Comparison of ENCODE assay signal across 24 cellular contexts in the genomic region with DNA sequence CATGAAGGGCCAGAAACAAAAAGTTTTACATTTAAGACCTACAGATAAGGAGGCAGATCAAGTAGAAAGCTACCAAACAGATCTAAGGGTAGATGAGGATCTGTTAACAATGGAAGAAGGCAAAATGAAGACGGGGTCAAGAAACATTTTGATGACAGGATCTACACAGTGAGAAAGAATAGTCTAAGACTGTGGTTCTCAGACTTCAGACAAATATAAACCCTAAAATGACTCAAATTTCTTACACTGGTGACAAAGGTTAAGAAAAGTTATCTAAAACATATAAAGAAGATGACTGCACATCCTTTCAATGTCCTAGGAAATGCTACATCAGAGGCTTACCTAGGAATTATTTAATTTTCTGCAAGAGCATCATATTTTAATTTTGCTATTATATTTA.
"Had no signal": no experiment of that assay in that cellular context is flagged by ENCODE, and none has a peak within 500 bp of the region (broad histone marks: within the 10 kb centered on the region; RNA-seq: fewer than 3 reads in every experiment).

No MANE protein-coding gene starts in this region.

- H3K27me3 Mint-ChIP-seq: activated CD8-positive, alpha-beta T cell treated with anti-CD3 and anti-CD28 coated beads for 36 hours; activated naive CD4-positive, alpha-beta T cell treated with anti-CD3 and anti-CD28 coated beads, Interleukin-2, amount 10 ng/mL, durations not matched to agents 7 days and 5 days; activated naive CD8-positive, alpha-beta T cell treated with anti-CD3 and anti-CD28 coated beads, Interleukin-2, amount 10 ng/mL, durations not matched to agents 7 days and 5 days had no signal

- ATAC-seq: activated CD8-positive, alpha-beta T cell treated with anti-CD3 and anti-CD28 coated beads for 36 hours; Panc1; Right ventricle myocardium inferior had no signal

- DNase-seq: activated CD8-positive, alpha-beta memory T cell treated with anti-CD3 and anti-CD28 coated beads, Interleukin-2, amount 50 U/mL, for 4 hours; activated CD8-positive, alpha-beta T cell treated with anti-CD3 and anti-CD28 coated beads for 36 hours; activated gamma-delta T cell treated with Interleukin-2 at 50 U/mL for 16 hours; activated naive CD4-positive, alpha-beta T cell treated with anti-CD3 and anti-CD28 coated beads, Interleukin-2, amount 10 ng/mL, durations not matched to agents 7 days and 5 days; activated naive CD8-positive, alpha-beta T cell treated with anti-CD3 and anti-CD28 coated beads, Interleukin-2, amount 10 ng/mL, durations not matched to agents 7 days and 5 days; activated T-cell treated with anti-CD3 and anti-CD28 coated beads, Interleukin-2, amount 50 U/mL, for 4 hours; adrenal gland; anterior cingulate cortex; cerebellar nuclear complex; KBM-7; NCI-H1048; NCI-H146; NCI-H1930; NCI-H2171; NCI-H2227 treated with DMSO at 0.1 percent for 48 hours; NCI-H526; NK-92 treated with Interleukin-12 subunit alpha and Interleukin-12 subunit beta, amount 100 ng/mL, for 24 hours; OCI-M1; RPMI8226; T-helper 1 cell had no signal

- H3K27ac Mint-ChIP-seq: activated CD8-positive, alpha-beta T cell treated with anti-CD3 and anti-CD28 coated beads for 36 hours; activated naive CD4-positive, alpha-beta T cell treated with anti-CD3 and anti-CD28 coated beads, Interleukin-2, amount 10 ng/mL, durations not matched to agents 7 days and 5 days; activated naive CD8-positive, alpha-beta T cell treated with anti-CD3 and anti-CD28 coated beads, Interleukin-2, amount 10 ng/mL, durations not matched to agents 7 days and 5 days; activated T-helper 2 cell treated with anti-CD3 and anti-CD28 coated beads, Interferon-gamma antibody, Interleukin-2, Interleukin-4, amounts not matched to agents 10 μg/mL and 5 μg/mL and 100 μg/mL, durations not matched to agents 14 hours and 24 hours and 36 hours; T-helper 2 cell treated with Interferon-gamma antibody and Interleukin-4, amounts not matched to agents 5 μg/mL and 100 μg/mL, for 36 hours had no signal

- H3K9me3 Mint-ChIP-seq: activated CD8-positive, alpha-beta T cell treated with anti-CD3 and anti-CD28 coated beads for 36 hours; activated naive CD4-positive, alpha-beta T cell treated with anti-CD3 and anti-CD28 coated beads, Interleukin-2, amount 10 ng/mL, durations not matched to agents 7 days and 5 days; activated naive CD8-positive, alpha-beta T cell treated with anti-CD3 and anti-CD28 coated beads, Interleukin-2, amount 10 ng/mL, durations not matched to agents 7 days and 5 days; activated T-cell treated with anti-CD3 and anti-CD28 coated beads, Interleukin-2, amount 50 U/mL, for 4 hours; activated T-helper 2 cell treated with anti-CD3 and anti-CD28 coated beads, Interferon-gamma antibody, Interleukin-2, Interleukin-4, amounts not matched to agents 10 μg/mL and 5 μg/mL and 100 μg/mL, durations not matched to agents 14 hours and 24 hours and 36 hours; T-helper 2 cell treated with Interferon-gamma antibody and Interleukin-4, amounts not matched to agents 5 μg/mL and 100 μg/mL, for 36 hours had no signal

- H3K4me3 Mint-ChIP-seq: activated CD8-positive, alpha-beta T cell treated with anti-CD3 and anti-CD28 coated beads for 36 hours; activated naive CD4-positive, alpha-beta T cell treated with anti-CD3 and anti-CD28 coated beads, Interleukin-2, amount 10 ng/mL, durations not matched to agents 7 days and 5 days; activated naive CD8-positive, alpha-beta T cell treated with anti-CD3 and anti-CD28 coated beads, Interleukin-2, amount 10 ng/mL, durations not matched to agents 7 days and 5 days; activated T-cell treated with anti-CD3 and anti-CD28 coated beads, Interleukin-2, amount 50 U/mL, for 4 hours; T-helper 2 cell treated with Interferon-gamma antibody and Interleukin-4, amounts not matched to agents 5 μg/mL and 100 μg/mL, for 36 hours had no signal
